Comparison of ENCODE assay signal across 16 cellular contexts in the genomic region with DNA sequence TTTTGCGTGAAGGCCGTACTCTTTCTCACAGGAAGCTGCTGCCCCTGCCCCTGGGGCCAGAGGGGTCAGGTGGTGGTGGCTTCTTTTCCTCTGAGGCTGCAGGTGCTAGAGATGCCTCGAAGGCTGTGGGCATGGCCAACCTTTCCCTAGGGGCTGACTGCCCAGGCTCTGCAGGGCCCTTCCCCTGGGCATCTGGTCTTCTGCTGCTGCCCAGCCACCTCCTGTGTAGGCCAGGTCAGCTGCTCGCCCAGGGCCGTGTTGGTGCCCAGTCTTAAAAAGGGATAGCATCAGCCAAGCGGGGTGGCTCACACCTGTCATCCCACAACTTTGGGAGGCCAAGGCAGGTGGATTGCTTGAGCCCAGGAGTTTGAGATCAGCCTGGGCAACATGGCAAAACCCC.
DNase-seq lines count a peak whose midpoint lies in the region; ATAC-seq, FAIRE-seq and TF ChIP-seq lines count a peak whose summit lies in the region.
"Had no signal": no experiment of that assay in that cellular context is flagged by ENCODE, and none has a peak within 500 bp of the region (broad histone marks: within the 10 kb centered on the region; RNA-seq: fewer than 3 reads in every experiment).

No MANE protein-coding gene starts in this region.

- H3K23me2 ChIP-seq in H1 (ENCODE audit: low read depth, low read length) = no peaks in the 10 kb centered on the region

- TF ChIP-seq POLR2A in H1 (IDR thresholded peaks at IDR 0.05; ENCODE audit: control extremely low read depth in 1 of 2, low read depth in 2 of 2, low read length in 2 of 2) (no peak), transverse colon (IDR thresholded peaks at IDR 0.05) (no peak)

- WGBS in H1 (ENCODE audit: extremely low coverage in 1 of 2, insufficient coverage in 1 of 2, insufficient read length in 1 of 2, insufficient replicate concordance in 2 of 2, low coverage in 1 of 2, low lambda C conversion rate in 2 of 2, missing lambda C conversion rate in 1 of 2), 2 experiments = 95% methylated on average over 6 of the region's 6 CpGs; no CpG with 5 or more reads in 1 of the 2 experiments
- 91 to 100% methylated on average over 2 to 6 of the region's 6 CpGs for WGBS in transverse colon (ENCODE audit: low coverage in 1 of 2), 2 donors

- CTCF ChIA-PET in H1 (lab: Charles Lee; ENCODE audit: partially characterized antibody) = interaction anchor here (0.8 to 3.2 kb wide), 5 partner anchors 11 to 116 kb away, joined by 3 to 20 read pairs (median 4); no protein-coding TSS in a partner anchor

- peak overlapping the region; percentile 73 for H4K91ac ChIP-seq in H1 (replicated peaks; ENCODE audit: insufficient read length, low read length)

- no peak overlapping the region for H3K4ac ChIP-seq in H1 (replicated peaks; ENCODE audit: insufficient read length, low read depth, low read length)

- H3K9ac ChIP-seq in H1 (replicated peaks in 1 of 4; ENCODE audit: extremely low read depth in 1 of 4, low read depth in 3 of 4, low read length in 3 of 4) = no peak overlapping the region

- no peak overlapping the region for H2BK5ac ChIP-seq in H1 (ENCODE audit: low read depth, low read length)

- H3K27me3 Mint-ChIP-seq in natural killer cell (ENCODE audit: low read depth in 2 of 2) = no peaks in the 10 kb centered on the region
- no peaks in the 10 kb centered on the region for H3K27me3 Mint-ChIP-seq in natural killer cell treated with Interleukin-12 subunit alpha and Interleukin-12 subunit beta and Interleukin-15 and Interleukin-18, amount 100 ng/mL, for 72 hours
- H3K27me3 Mint-ChIP-seq: activated CD4-positive, alpha-beta memory T cell treated with anti-CD3 and anti-CD28 coated beads, Interleukin-2, amount 10 ng/mL, durations not matched to agents 7 days and 5 days had no signal

- H3K23ac ChIP-seq in H1 (ENCODE audit: insufficient read length) = no peak overlapping the region

- no peak overlapping the region for H3K4me3 Mint-ChIP-seq in natural killer cell
- H3K4me3 Mint-ChIP-seq in natural killer cell treated with Interleukin-12 subunit alpha and Interleukin-12 subunit beta and Interleukin-15 and Interleukin-18, amount 100 ng/mL, for 72 hours = no peak overlapping the region
- H3K4me3 Mint-ChIP-seq in stimulated activated effector memory CD8-positive, alpha-beta T cell treated with anti-CD3 and anti-CD28 coated beads, Interleukin-12 subunit alpha, Interleukin-12 subunit beta, amount 100 ng/mL, for 72 hours = no peak overlapping the region
- H3K4me3 Mint-ChIP-seq: activated CD4-positive, alpha-beta memory T cell treated with anti-CD3 and anti-CD28 coated beads, Interleukin-2, amount 10 ng/mL, durations not matched to agents 7 days and 5 days; activated T-cell treated with anti-CD3 and anti-CD28 coated beads, Interleukin-2, amount 50 U/mL, for 4 hours had no signal

- H3K9me3 ChIP-seq in H1 (ENCODE audit: insufficient read depth in 2 of 2, low read depth in 1 of 2, low read length in 1 of 2) = no peaks in the 10 kb centered on the region
- H3K9me3 ChIP-seq in transverse colon = no peaks in the 10 kb centered on the region
- H3K9me3 ChIP-seq: prostate gland had no signal

- TF ChIP-seq EP300 in H1 (IDR thresholded peaks at IDR 0.05; ENCODE audit: borderline replicate concordance in 1 of 2, low read depth in 2 of 2, low read length in 2 of 2) = no peak
- no peak for TF ChIP-seq EP300 in transverse colon (IDR thresholded peaks at IDR 0.05; ENCODE audit: low read depth)

- no peak overlapping the region for H2BK12ac ChIP-seq in H1 (ENCODE audit: low read depth, low read length)

- no peak overlapping the region for H2BK120ac ChIP-seq in H1 (replicated peaks; ENCODE audit: low read depth, low read length)

- H3K79me2 ChIP-seq in H1 (ENCODE audit: control insufficient read depth in 1 of 2, insufficient read depth in 2 of 2, low read length in 2 of 2) = no peaks in the 10 kb centered on the region

- H3K4me3 ChIP-seq in H1 (ENCODE audit: extremely low read depth in 1 of 4, insufficient read depth in 2 of 4, low read depth in 3 of 4, low read length in 4 of 4) = no peak overlapping the region
- H3K4me3 ChIP-seq in transverse colon = no peak overlapping the region
- H3K4me3 ChIP-seq: K562, prostate gland had no signal

- H2BK20ac ChIP-seq in H1 (ENCODE audit: low read length) = no peak overlapping the region

- H3K56ac ChIP-seq in H1 (replicated peaks; ENCODE audit: insufficient read length, low read depth, low read length) = no peak overlapping the region

- POLR2A ChIA-PET in H1 (lab: Charles Lee; ENCODE audit: partially characterized antibody) = interaction anchor here (0.7 to 1.2 kb wide), 2 partner anchors 9 to 25 kb away, joined by 3 read pairs; no protein-coding TSS in a partner anchor

- H4K8ac ChIP-seq in H1 (ENCODE audit: extremely low read depth, insufficient read depth, low read length) = no peak overlapping the region; the same call in 1 of the 2 replicates

- H3K9me3 Mint-ChIP-seq in natural killer cell = no peaks in the 10 kb centered on the region
- no peaks in the 10 kb centered on the region for H3K9me3 Mint-ChIP-seq in natural killer cell treated with Interleukin-12 subunit alpha and Interleukin-12 subunit beta and Interleukin-15 and Interleukin-18, amount 100 ng/mL, for 72 hours
- H3K9me3 Mint-ChIP-seq in stimulated activated effector memory CD8-positive, alpha-beta T cell treated with anti-CD3 and anti-CD28 coated beads, Interleukin-12 subunit alpha, Interleukin-12 subunit beta, amount 100 ng/mL, for 72 hours = no peaks in the 10 kb centered on the region
- H3K9me3 Mint-ChIP-seq: activated T-cell treated with anti-CD3 and anti-CD28 coated beads, Interleukin-2, amount 50 U/mL, for 4 hours had no signal

- H2AK5ac ChIP-seq in H1 (ENCODE audit: low read depth, low read length) = no peak overlapping the region

- peak overlapping the region; percentile 85 to 87 for H3K27ac Mint-ChIP-seq in natural killer cell
- H3K27ac Mint-ChIP-seq in natural killer cell treated with Interleukin-12 subunit alpha and Interleukin-12 subunit beta and Interleukin-15 and Interleukin-18, amount 100 ng/mL, for 72 hours = peak overlapping the region in 1 of 2 donors; percentile 35
- H3K27ac Mint-ChIP-seq in stimulated activated effector memory CD8-positive, alpha-beta T cell treated with anti-CD3 and anti-CD28 coated beads, Interleukin-12 subunit alpha, Interleukin-12 subunit beta, amount 100 ng/mL, for 72 hours = peak overlapping the region; percentile 48
- H3K27ac Mint-ChIP-seq: activated CD4-positive, alpha-beta memory T cell treated with anti-CD3 and anti-CD28 coated beads, Interleukin-2, amount 10 ng/mL, durations not matched to agents 7 days and 5 days had no signal

- no peaks in the 10 kb centered on the region; a peak in 1 of 7 replicates for H3K27me3 ChIP-seq in H1 (replicated peaks in 1 of 4; ENCODE audit: control insufficient read depth in 3 of 4, extremely low read depth in 1 of 4, insufficient read depth in 3 of 4, low read length in 3 of 4)
- no peaks in the 10 kb centered on the region for H3K27me3 ChIP-seq in transverse colon

- TF ChIP-seq CTCF in natural killer cell (IDR thresholded peaks at IDR 0.05) (no peak), H1 (IDR thresholded peaks at IDR 0.05; ENCODE audit: control extremely low read depth in 1 of 3, insufficient read depth in 1 of 3, low read depth in 1 of 3, low read length in 3 of 3) (no peak), transverse colon (IDR thresholded peaks at IDR 0.05) (no peak)

- no peak overlapping the region for H3K27ac ChIP-seq in H1 (ENCODE audit: low read depth, low read length)
- peak overlapping the region in 1 of 4 donors; percentile 46 for H3K27ac ChIP-seq in transverse colon

- no peak for FAIRE-seq in H1 (lab: Jason Lieb, UNC)
- FAIRE-seq: endometrium, K562, RCC 7860 had no signal

- no peak overlapping the region for H2AFZ ChIP-seq in H1 (ENCODE audit: low read length)

- H3K79me1 ChIP-seq in H1 (ENCODE audit: low read depth, low read length) = no peaks in the 10 kb centered on the region; the same call in 1 of the 2 replicates

- no peaks in the 10 kb centered on the region for H3K36me3 Mint-ChIP-seq in natural killer cell
- no peaks in the 10 kb centered on the region for H3K36me3 Mint-ChIP-seq in natural killer cell treated with Interleukin-12 subunit alpha and Interleukin-12 subunit beta and Interleukin-15 and Interleukin-18, amount 100 ng/mL, for 72 hours
- H3K36me3 Mint-ChIP-seq in stimulated activated effector memory CD8-positive, alpha-beta T cell treated with anti-CD3 and anti-CD28 coated beads, Interleukin-12 subunit alpha, Interleukin-12 subunit beta, amount 100 ng/mL, for 72 hours = peaks cover 25% of the 10 kb centered on the region

- ATAC-seq in natural killer cell (no peak), HG03442 (IDR thresholded peaks at IDR 0.05; ENCODE audit: unreplicated experiment) (no peak), HG03108 (IDR thresholded peaks at IDR 0.05; ENCODE audit: unreplicated experiment) (no peak), HG02763 (IDR thresholded peaks at IDR 0.05; ENCODE audit: unreplicated experiment) (no peak)
- no peak for ATAC-seq in natural killer cell treated with Interleukin-12 subunit alpha and Interleukin-12 subunit beta and Interleukin-15 and Interleukin-18, amount 100 ng/mL, for 72 hours
- no peak for ATAC-seq in stimulated activated effector memory CD8-positive, alpha-beta T cell treated with anti-CD3 and anti-CD28 coated beads, Interleukin-12 subunit alpha, Interleukin-12 subunit beta, amount 100 ng/mL, for 72 hours
- ATAC-seq: activated T-cell treated with anti-CD3 and anti-CD28 coated beads, Interleukin-2, amount 50 U/mL, for 4 hours; K562 had no signal

- H3K4me1 ChIP-seq in H1 (replicated peaks in 1 of 4; ENCODE audit: control insufficient read depth in 3 of 4, insufficient read depth in 4 of 4, low read length in 3 of 4) (peaks cover 6 to 21% (median 11%) of the 10 kb centered on the region in 4 experiments), transverse colon (peaks cover 25 to 38% (median 30%) of the 10 kb centered on the region in 4 donors)

- H3K4me1 Mint-ChIP-seq in natural killer cell = peaks cover 37 to 76% of the 10 kb centered on the region in 2 donors
- peaks cover 22 to 25% of the 10 kb centered on the region in 2 donors for H3K4me1 Mint-ChIP-seq in natural killer cell treated with Interleukin-12 subunit alpha and Interleukin-12 subunit beta and Interleukin-15 and Interleukin-18, amount 100 ng/mL, for 72 hours (ENCODE audit: low read depth in 2 of 2)
- H3K4me1 Mint-ChIP-seq in stimulated activated effector memory CD8-positive, alpha-beta T cell treated with anti-CD3 and anti-CD28 coated beads, Interleukin-12 subunit alpha, Interleukin-12 subunit beta, amount 100 ng/mL, for 72 hours = peaks cover 89% of the 10 kb centered on the region

- DNase-seq in natural killer cell (no peak), H1 (ENCODE audit: low read depth in 1 of 2, low spot score in 2 of 2) (no peak), transverse colon (no peak)
- no peak for DNase-seq in natural killer cell treated with Interleukin-12 subunit alpha and Interleukin-12 subunit beta and Interleukin-15 and Interleukin-18, amount 100 ng/mL, for 72 hours (ENCODE audit: low spot score)
- no peak for DNase-seq in stimulated activated effector memory CD8-positive, alpha-beta T cell treated with anti-CD3 and anti-CD28 coated beads, Interleukin-12 subunit alpha, Interleukin-12 subunit beta, amount 100 ng/mL, for 72 hours (ENCODE audit: low spot score in 2 of 2)
- DNase-seq: activated CD4-positive, alpha-beta memory T cell treated with anti-CD3 and anti-CD28 coated beads, Interleukin-2, amount 10 ng/mL, durations not matched to agents 7 days and 5 days; activated T-cell treated with anti-CD3 and anti-CD28 coated beads, Interleukin-2, amount 50 U/mL, for 4 hours; NCI-H1105; NCI-H748 treated with DMSO at 0.1 percent for 48 hours had no signal

- no peak overlapping the region for H2BK15ac ChIP-seq in H1 (ENCODE audit: low read length)

- H3K18ac ChIP-seq in H1 (ENCODE audit: extremely low read depth, low read length) = no peak overlapping the region

- TF ChIP-seq RAD21 in H1 (IDR thresholded peaks at IDR 0.05 in 1 of 2, conservative IDR thresholded peaks at IDR 0.05 in 1 of 2; ENCODE audit: low read depth in 2 of 2, low read length in 2 of 2) = no peak

- intact Hi-C loops in natural killer cell (cut with micrococcal nuclease) = no loop called here
- intact Hi-C loops in transverse colon (cut with DNase I; ENCODE audit: low total_unique reads) = loop anchor here (5.0 to 10.0 kb wide), 2 partner anchors 95 to 112 kb away; partner anchors contain the start of gene FAM53B

- no peak overlapping the region for H3K4me2 ChIP-seq in H1 (ENCODE audit: insufficient read depth in 1 of 2, low read depth in 2 of 2, low read length in 2 of 2)

- no peak overlapping the region for H4K5ac ChIP-seq in H1 (ENCODE audit: insufficient read length, low read depth, low read length)

- in situ Hi-C loops in transverse colon (cut with MboI; ENCODE audit: low pct_ligation_motif_present in 1 of 4, low pct_unique_long_range_greater_than_20kb in 1 of 4, low sequenced_read_pairs in 3 of 4) = loop anchor here in 1 of 4 donors (25.0 kb wide), 1 partner anchor 107 kb away; the partner anchor contains the start of gene FAM53B

- no peak overlapping the region for H3K14ac ChIP-seq in H1 (ENCODE audit: insufficient read length)

- H4K20me1 ChIP-seq in H1 (replicated peaks in 1 of 2; ENCODE audit: control insufficient read depth in 1 of 2, insufficient read depth in 2 of 2, low read length in 2 of 2) = peaks cover 0 to 10% of the 10 kb centered on the region in 2 experiments

- H3K36me3 ChIP-seq in H1 (ENCODE audit: control insufficient read depth in 2 of 4, insufficient read depth in 4 of 4, low read length in 3 of 4) (no peaks in the 10 kb centered on the region), transverse colon (no peaks in the 10 kb centered on the region)
- H3K36me3 ChIP-seq: prostate gland had no signal
